In the genomic region with DNA sequence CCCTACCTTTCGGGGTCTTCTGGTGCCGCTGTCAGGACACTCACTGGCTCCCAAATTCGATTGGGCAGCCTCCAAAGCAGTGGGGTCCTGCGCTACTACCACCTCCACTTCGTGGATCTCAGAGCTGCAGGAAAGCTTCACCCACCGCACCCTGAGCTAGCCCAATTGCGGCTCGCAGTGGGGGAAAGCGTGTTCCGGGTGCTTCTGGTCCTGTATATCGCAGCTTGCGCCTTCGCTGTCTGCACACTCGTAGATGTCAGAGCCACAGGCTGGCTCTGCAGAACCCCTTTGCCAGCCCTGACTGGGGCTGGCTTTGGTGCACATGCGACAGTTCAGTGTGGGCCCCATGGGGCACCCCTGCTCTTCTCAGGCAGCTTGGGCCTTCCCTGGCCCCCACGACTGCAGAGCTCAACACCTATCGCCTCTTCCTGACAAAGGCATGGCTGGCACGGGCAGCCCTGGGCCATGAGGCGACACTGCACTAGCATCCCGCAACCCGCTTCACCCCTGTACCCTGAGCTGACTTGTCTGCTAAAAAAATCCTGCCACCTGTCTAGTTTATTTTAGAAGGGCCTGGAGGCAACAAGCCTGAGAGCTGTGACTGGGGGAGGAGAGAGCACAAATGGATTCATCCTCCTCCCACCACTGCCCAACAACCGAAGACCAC, we compare ENCODE assay signal across 23 cellular contexts.
"Had no signal": no experiment of that assay in that cellular context is flagged by ENCODE, and none has a peak within 500 bp of the region (broad histone marks: within the 10 kb centered on the region; RNA-seq: fewer than 3 reads in every experiment).

No MANE protein-coding gene starts in this region.

- H3K4me3 Mint-ChIP-seq: activated CD4-positive, alpha-beta T cell treated with anti-CD3 and anti-CD28 coated beads, Interleukin-2, amount 10 ng/mL, durations not matched to agents 7 days and 5 days; activated CD8-positive, alpha-beta memory T cell treated with anti-CD3 and anti-CD28 coated beads, Interleukin-2, amount 10 ng/mL, durations not matched to agents 7 days and 5 days; activated CD8-positive, alpha-beta T cell treated with anti-CD3 and anti-CD28 coated beads for 36 hours; activated naive CD4-positive, alpha-beta T cell treated with anti-CD3 and anti-CD28 coated beads, Interleukin-2, amount 50 U/mL, for 24 hours; activated T-helper 1 cell treated with anti-CD3 and anti-CD28 coated beads, Interleukin-12 subunit alpha, Interleukin-12 subunit beta, Interleukin-2, Interleukin-4 antibody, amounts not matched to agents 30 ng/mL and 10 ng/mL and 1 ng/mL, durations not matched to agents 14 hours and 24 hours and 36 hours; mesothelial cell of epicardium; natural killer cell treated with Interleukin-12 subunit alpha and Interleukin-12 subunit beta and Interleukin-15 and Interleukin-18, amount 100 ng/mL, for 72 hours; stimulated activated naive CD8-positive, alpha-beta T cell treated with anti-CD3 and anti-CD28 coated beads, Interleukin-15, Interleukin-2, amounts not matched to agents 100 ng/mL and 50 ng/mL, for 24 hours had no signal

- H3K27ac ChIP-seq: brain microvascular endothelial cell, left lung, sigmoid colon, thyroid gland had no signal

- H3K9me3 Mint-ChIP-seq: activated CD4-positive, alpha-beta T cell treated with anti-CD3 and anti-CD28 coated beads, Interleukin-2, amount 10 ng/mL, durations not matched to agents 7 days and 5 days; activated CD8-positive, alpha-beta T cell treated with anti-CD3 and anti-CD28 coated beads for 36 hours; activated naive CD4-positive, alpha-beta T cell treated with anti-CD3 and anti-CD28 coated beads, Interleukin-2, amount 50 U/mL, for 24 hours; activated T-helper 1 cell treated with anti-CD3 and anti-CD28 coated beads, Interleukin-12 subunit alpha, Interleukin-12 subunit beta, Interleukin-2, Interleukin-4 antibody, amounts not matched to agents 30 ng/mL and 10 ng/mL and 1 ng/mL, durations not matched to agents 14 hours and 24 hours and 36 hours; mesothelial cell of epicardium; natural killer cell treated with Interleukin-12 subunit alpha and Interleukin-12 subunit beta and Interleukin-15 and Interleukin-18, amount 100 ng/mL, for 72 hours; stimulated activated naive CD8-positive, alpha-beta T cell treated with anti-CD3 and anti-CD28 coated beads, Interleukin-15, Interleukin-2, amounts not matched to agents 100 ng/mL and 50 ng/mL, for 24 hours had no signal

- H3K27me3 Mint-ChIP-seq: activated CD4-positive, alpha-beta T cell treated with anti-CD3 and anti-CD28 coated beads, Interleukin-2, amount 10 ng/mL, durations not matched to agents 7 days and 5 days; activated CD8-positive, alpha-beta T cell treated with anti-CD3 and anti-CD28 coated beads for 36 hours; stimulated activated naive CD8-positive, alpha-beta T cell treated with anti-CD3 and anti-CD28 coated beads, Interleukin-15, Interleukin-2, amounts not matched to agents 100 ng/mL and 50 ng/mL, for 24 hours had no signal

- H3K4me3 ChIP-seq: left lung, sigmoid colon, thyroid gland had no signal

- H3K4me1 Mint-ChIP-seq: activated naive CD4-positive, alpha-beta T cell treated with anti-CD3 and anti-CD28 coated beads, Interleukin-2, amount 50 U/mL, for 24 hours; mesothelial cell of epicardium had no signal

- H3K36me3 ChIP-seq: brain microvascular endothelial cell, left lung, sigmoid colon, thyroid gland had no signal

- H3K27me3 ChIP-seq: brain microvascular endothelial cell, left lung, thyroid gland had no signal

- H3K36me3 Mint-ChIP-seq: activated CD8-positive, alpha-beta memory T cell treated with anti-CD3 and anti-CD28 coated beads, Interleukin-2, amount 10 ng/mL, durations not matched to agents 7 days and 5 days; activated naive CD4-positive, alpha-beta T cell treated with anti-CD3 and anti-CD28 coated beads, Interleukin-2, amount 50 U/mL, for 24 hours; mesothelial cell of epicardium; natural killer cell treated with Interleukin-12 subunit alpha and Interleukin-12 subunit beta and Interleukin-15 and Interleukin-18, amount 100 ng/mL, for 72 hours had no signal

- H3K27ac Mint-ChIP-seq: activated CD4-positive, alpha-beta T cell treated with anti-CD3 and anti-CD28 coated beads, Interleukin-2, amount 10 ng/mL, durations not matched to agents 7 days and 5 days; activated CD8-positive, alpha-beta memory T cell treated with anti-CD3 and anti-CD28 coated beads, Interleukin-2, amount 10 ng/mL, durations not matched to agents 7 days and 5 days; activated CD8-positive, alpha-beta T cell treated with anti-CD3 and anti-CD28 coated beads for 36 hours; activated naive CD4-positive, alpha-beta T cell treated with anti-CD3 and anti-CD28 coated beads, Interleukin-2, amount 50 U/mL, for 24 hours; activated T-helper 1 cell treated with anti-CD3 and anti-CD28 coated beads, Interleukin-12 subunit alpha, Interleukin-12 subunit beta, Interleukin-2, Interleukin-4 antibody, amounts not matched to agents 30 ng/mL and 10 ng/mL and 1 ng/mL, durations not matched to agents 14 hours and 24 hours and 36 hours; mesothelial cell of epicardium; natural killer cell treated with Interleukin-12 subunit alpha and Interleukin-12 subunit beta and Interleukin-15 and Interleukin-18, amount 100 ng/mL, for 72 hours; stimulated activated naive CD8-positive, alpha-beta T cell treated with anti-CD3 and anti-CD28 coated beads, Interleukin-15, Interleukin-2, amounts not matched to agents 100 ng/mL and 50 ng/mL, for 24 hours had no signal

- H3K9me3 ChIP-seq: left lung, sigmoid colon, thyroid gland had no signal

- H3K4me1 ChIP-seq: left lung, sigmoid colon, thyroid gland had no signal

- FAIRE-seq: frontal cortex had no signal

- ATAC-seq: activated CD8-positive, alpha-beta memory T cell treated with anti-CD3 and anti-CD28 coated beads, Interleukin-2, amount 10 ng/mL, durations not matched to agents 7 days and 5 days; activated CD8-positive, alpha-beta T cell treated with anti-CD3 and anti-CD28 coated beads for 36 hours; esophagus mucosa; left lung; natural killer cell treated with Interleukin-12 subunit alpha and Interleukin-12 subunit beta and Interleukin-15 and Interleukin-18, amount 100 ng/mL, for 72 hours had no signal

- DNase-seq: activated CD4-positive, alpha-beta T cell treated with anti-CD3 and anti-CD28 coated beads, Interleukin-2, amount 10 ng/mL, durations not matched to agents 7 days and 5 days; activated CD8-positive, alpha-beta memory T cell treated with anti-CD3 and anti-CD28 coated beads, Interleukin-2, amount 10 ng/mL, durations not matched to agents 7 days and 5 days; activated CD8-positive, alpha-beta T cell treated with anti-CD3 and anti-CD28 coated beads for 36 hours; activated gamma-delta T cell treated with Interleukin-2 at 50 U/mL for 16 hours; activated T-cell treated with anti-CD3 and anti-CD28 coated beads for 4 hours; brain microvascular endothelial cell; dermis blood vessel endothelial cell; effector CD8-positive, alpha-beta T cell; hippocampal formation; kidney glomerular epithelial cell; left lung; mammary epithelial cell; sigmoid colon; stimulated activated CD4-positive, alpha-beta T cell treated with anti-CD3 and anti-CD28 coated beads, Interleukin-4, amount 100 ng/mL, for 1 hour; substantia nigra; thyroid gland had no signal
